ENCODE assay signal across 18 cellular contexts in the genomic region with DNA sequence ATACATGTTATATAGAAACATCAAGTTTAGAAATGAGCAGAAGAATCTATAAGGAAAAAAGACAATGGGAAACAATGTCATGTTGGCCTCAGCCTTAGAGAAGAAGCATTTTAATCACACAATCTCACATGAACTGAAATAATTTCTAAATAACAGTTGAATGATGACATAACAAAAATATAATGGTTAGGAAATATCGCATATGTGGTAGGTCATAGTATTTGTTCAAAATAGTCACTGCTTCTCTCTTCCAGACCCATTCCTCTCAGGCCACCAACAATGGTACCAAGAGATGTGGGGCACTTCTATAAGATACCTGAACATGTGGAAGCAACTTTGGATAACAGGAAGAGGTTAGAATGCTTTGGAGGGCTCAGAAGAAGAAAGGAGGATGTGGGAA.
A peak's percentile ranks its signal among the peaks of the same experiment; 100 is the strongest.
DNase-seq lines count a peak whose midpoint lies in the region; ATAC-seq and TF ChIP-seq lines count a peak whose summit lies in the region.
"Had no signal": no experiment of that assay in that cellular context is flagged by ENCODE, and none has a peak within 500 bp of the region (broad histone marks: within the 10 kb centered on the region; RNA-seq: fewer than 3 reads in every experiment).

No MANE protein-coding gene starts in this region.

- H3K27me3 Mint-ChIP-seq in chondrocyte (ENCODE audit: low read depth) = no peaks in the 10 kb centered on the region
- H3K27me3 Mint-ChIP-seq: B cell had no signal

- H2BK12ac ChIP-seq in mesenchymal stem cell (ENCODE audit: low read length in 2 of 2) = no peak overlapping the region

- peak; percentile 3 for DNase-seq in HS-5 (ENCODE audit: low read depth)
- DNase-seq in chondrocyte (ENCODE audit: low spot score) = no peak
- DNase-seq in mesenchymal stem cell = no peak
- no peak for DNase-seq in UCSD-AML1 (lab: John Stamatoyannopoulos, UW; ENCODE audit: unreplicated experiment)
- DNase-seq in stimulated activated CD4-positive, alpha-beta T cell treated with anti-CD3 and anti-CD28 coated beads, Interleukin-4, amount 100 ng/mL, for 24 hours = no peak
- DNase-seq: Calu3; CD8-positive, alpha-beta T cell; DMS79 treated with DMSO at 0.1 percent for 48 hours; GF-D8; HCEC 1CT had no signal

- H3K36me3 Mint-ChIP-seq in chondrocyte (ENCODE audit: low read depth) = peaks cover 2% of the 10 kb centered on the region
- H3K36me3 Mint-ChIP-seq: CD8-positive, alpha-beta T cell had no signal

- peaks cover 12% of the 10 kb centered on the region for H3K9me3 Mint-ChIP-seq in chondrocyte (ENCODE audit: low read depth)

- no peak for ATAC-seq in GM19351 (IDR thresholded peaks at IDR 0.05; ENCODE audit: unreplicated experiment)
- no peak for ATAC-seq in GM18861 (IDR thresholded peaks at IDR 0.05; ENCODE audit: unreplicated experiment)
- ATAC-seq: A549; CD8-positive, alpha-beta T cell; GM23338 had no signal

- peaks cover 17% of the 10 kb centered on the region for H3K4me1 ChIP-seq in ACC112 (ENCODE audit: control insufficient read depth, insufficient read depth, low read length, unreplicated experiment)
- no peaks in the 10 kb centered on the region for H3K4me1 ChIP-seq in mesenchymal stem cell (ENCODE audit: control insufficient read depth, insufficient read depth, low read depth, low read length)
- H3K4me1 ChIP-seq: A549 had no signal

- no peak for TF ChIP-seq CTCF in chondrocyte (IDR thresholded peaks at IDR 0.05)

- H4K91ac ChIP-seq in mesenchymal stem cell (ENCODE audit: low read length) = no peak overlapping the region

- no peak overlapping the region for H3K4ac ChIP-seq in mesenchymal stem cell (ENCODE audit: low read depth in 1 of 2, low read length in 2 of 2)

- H3K36me3 ChIP-seq in ACC112 (ENCODE audit: insufficient read depth, low read length) (peaks cover 4% of the 10 kb centered on the region), mesenchymal stem cell (ENCODE audit: control insufficient read depth in 1 of 2, insufficient read depth in 2 of 2, low read depth in 1 of 2, low read length in 2 of 2) (no peaks in the 10 kb centered on the region)
- H3K36me3 ChIP-seq: BLaER1 treated with 17β-estradiol and CSF1 and Interleukin-3, amounts not matched to agents 10 nM and 100 nM had no signal

- no peak overlapping the region for H2AFZ ChIP-seq in ACC112 (ENCODE audit: low read length, unreplicated experiment)
- no peak overlapping the region for H2AFZ ChIP-seq in mesenchymal stem cell (ENCODE audit: low read depth, low read length)
- H2AFZ ChIP-seq: GM23338 had no signal

- H3K79me2 ChIP-seq in ACC112 (ENCODE audit: control insufficient read depth, insufficient read depth, low read length, unreplicated experiment) = no peaks in the 10 kb centered on the region

- H3K23ac ChIP-seq in mesenchymal stem cell (ENCODE audit: low read length in 2 of 2) = no peak overlapping the region

- H3K27ac ChIP-seq in ACC112 (ENCODE audit: low read depth, low read length) = peak overlapping the region; percentile 78
- no peak overlapping the region for H3K27ac ChIP-seq in mesenchymal stem cell (ENCODE audit: low read length, poor library complexity, severe bottlenecking)
- H3K27ac ChIP-seq: 22Rv1; A549; BLaER1 treated with 17β-estradiol and CSF1 and Interleukin-3, amounts not matched to agents 10 nM and 100 nM had no signal

- no peaks in the 10 kb centered on the region for H3K79me1 ChIP-seq in mesenchymal stem cell (replicated peaks; ENCODE audit: low read length, poor library complexity, severe bottlenecking)

- WGBS in mesenchymal stem cell = no CpG with 5 or more reads among the region's 1 CpG

- H3K4me3 ChIP-seq in ACC112 (ENCODE audit: low read depth, low read length) = peak overlapping the region; percentile 23; the same call in 1 of the 2 replicates
- H3K4me3 ChIP-seq in mesenchymal stem cell (ENCODE audit: insufficient read depth in 1 of 2, low read depth in 1 of 2, low read length in 2 of 2) = peak overlapping the region in 1 of 2 experiments; percentile 13
- H3K4me3 ChIP-seq: A549; BLaER1 treated with 17β-estradiol and CSF1 and Interleukin-3, amounts not matched to agents 10 nM and 100 nM; GM23338 had no signal

- no peak overlapping the region for H2BK15ac ChIP-seq in mesenchymal stem cell (ENCODE audit: low read depth, poor library complexity, severe bottlenecking)

- H3K14ac ChIP-seq in mesenchymal stem cell (ENCODE audit: low read length in 2 of 2) = no peak overlapping the region

- peak overlapping the region; percentile 76 for H3K27ac Mint-ChIP-seq in chondrocyte (ENCODE audit: unreplicated experiment)
- H3K27ac Mint-ChIP-seq: B cell; CD8-positive, alpha-beta T cell; GM23338 had no signal

- no peak overlapping the region for H3K18ac ChIP-seq in mesenchymal stem cell (ENCODE audit: low read depth in 1 of 2, low read length in 2 of 2)

- peaks cover 4% of the 10 kb centered on the region for H3K9me3 ChIP-seq in mesenchymal stem cell (ENCODE audit: control insufficient read depth, low read length)
- H3K9me3 ChIP-seq: A549 had no signal

- H3K4me1 Mint-ChIP-seq in chondrocyte (ENCODE audit: low read depth) = peaks cover 24% of the 10 kb centered on the region
- H3K4me1 Mint-ChIP-seq: B cell had no signal

- no peak overlapping the region for H2BK120ac ChIP-seq in mesenchymal stem cell (ENCODE audit: low read depth, low read length)

- H4K8ac ChIP-seq in mesenchymal stem cell (ENCODE audit: low read length) = no peak overlapping the region

- H2AK5ac ChIP-seq in mesenchymal stem cell (ENCODE audit: low read length, severe bottlenecking) = no peak overlapping the region

- peak overlapping the region; percentile 3 for H3K9ac ChIP-seq in mesenchymal stem cell (ENCODE audit: low read length)
- H3K9ac ChIP-seq: BLaER1 treated with 17β-estradiol and CSF1 and Interleukin-3, amounts not matched to agents 10 nM and 100 nM had no signal

- H3K4me2 ChIP-seq in mesenchymal stem cell (ENCODE audit: low read length, poor library complexity, severe bottlenecking) = no peak overlapping the region
- H3K4me2 ChIP-seq: A549, GM23338 had no signal

- H3K4me3 Mint-ChIP-seq in chondrocyte (ENCODE audit: unreplicated experiment) = no peak overlapping the region
- H3K4me3 Mint-ChIP-seq: B cell; CD8-positive, alpha-beta T cell; GM23338 had no signal

- no peak overlapping the region for H2BK5ac ChIP-seq in mesenchymal stem cell (ENCODE audit: low read depth, low read length, poor library complexity, severe bottlenecking)

- H3K27me3 ChIP-seq in ACC112 (ENCODE audit: insufficient read depth, low read length) (no peaks in the 10 kb centered on the region), mesenchymal stem cell (ENCODE audit: control insufficient read depth in 1 of 2, insufficient read depth in 1 of 2, low read length in 2 of 2) (no peaks in the 10 kb centered on the region)
- H3K27me3 ChIP-seq: BLaER1 treated with 17β-estradiol and CSF1 and Interleukin-3, amounts not matched to agents 10 nM and 100 nM had no signal
